20 cellular contexts compared by ENCODE assay signal in genomic region chr16:10834766-10835165, GRCh38. TPM values are rescaled to one million over a fixed set of nuclear protein-coding genes. Genes with fewer than 3 reads are reported as not detected.
"Had no signal": no experiment of that assay in that cellular context is flagged by ENCODE, and none has a peak within 500 bp of the region (broad histone marks: within the 10 kb centered on the region; RNA-seq: fewer than 3 reads in every experiment).

No MANE protein-coding gene starts in this region.

- H3K9me3 Mint-ChIP-seq: effector memory CD8-positive, alpha-beta T cell; stimulated activated naive CD8-positive, alpha-beta T cell treated with anti-CD3 and anti-CD28 coated beads, Interleukin-15, Interleukin-2, amounts not matched to agents 100 ng/mL and 50 ng/mL, for 24 hours had no signal

- H3K4me1 ChIP-seq: gastrocnemius medialis had no signal

- H3K36me3 Mint-ChIP-seq: naive thymus-derived CD8-positive, alpha-beta T cell had no signal

- H3K9me3 ChIP-seq: esophagus muscularis mucosa, gastrocnemius medialis, mucosa of descending colon, neutrophil, right atrium auricular region, testis, tibial nerve had no signal

- H3K36me3 ChIP-seq: esophagus muscularis mucosa, gastrocnemius medialis, heart right ventricle, neutrophil, right atrium auricular region, tibial nerve had no signal

- ATAC-seq: effector memory CD8-positive, alpha-beta T cell; gastrocnemius medialis; heart right ventricle; naive thymus-derived CD8-positive, alpha-beta T cell had no signal

- H3K27ac Mint-ChIP-seq: effector memory CD8-positive, alpha-beta T cell; naive thymus-derived CD8-positive, alpha-beta T cell had no signal

- H3K4me3 ChIP-seq: esophagus muscularis mucosa, gastrocnemius medialis, heart right ventricle, mucosa of descending colon, right atrium auricular region, testis, tibial nerve had no signal

- H3K4me3 Mint-ChIP-seq: effector memory CD8-positive, alpha-beta T cell; naive thymus-derived CD8-positive, alpha-beta T cell; stimulated activated naive CD8-positive, alpha-beta T cell treated with anti-CD3 and anti-CD28 coated beads, Interleukin-15, Interleukin-2, amounts not matched to agents 100 ng/mL and 50 ng/mL, for 24 hours had no signal

- H3K27me3 Mint-ChIP-seq: effector memory CD8-positive, alpha-beta T cell had no signal

- FAIRE-seq: small intestine had no signal

- H3K27ac ChIP-seq: epithelial cell of prostate, esophagus muscularis mucosa, gastrocnemius medialis, heart right ventricle, neutrophil, right atrium auricular region, testis, tibial nerve had no signal

- DNase-seq: effector memory CD8-positive, alpha-beta T cell; gastrocnemius medialis; heart right ventricle; hypothalamus; islet precursor cell; mammary epithelial cell; mucosa of descending colon; naive thymus-derived CD8-positive, alpha-beta T cell; testis had no signal

- H3K27me3 ChIP-seq: gastrocnemius medialis, neutrophil, right atrium auricular region, testis, tibial nerve had no signal

RNA-seq across cellular contexts. Expression of gene TVP23A, which starts 16.2 kb away (rescaled TPM):
- total RNA-seq: fibroblast of villous mesenchyme; gastrocnemius medialis; left lobe of liver; mammary epithelial cell; naive thymus-derived CD8-positive, alpha-beta T cell; osteoblast had no signal
- polyA plus RNA-seq: mammary epithelial cell had no signal

RNA-seq across cellular contexts. Expression of gene CIITA, which starts 42.2 kb away (rescaled TPM):
- polyA plus RNA-seq: neural cell had no signal
